ENCODE assay signal across 2 cellular contexts in genomic region chr18:57943723-57944122, GRCh38.
A peak's percentile ranks its signal among the peaks of the same experiment; 100 is the strongest.
TF ChIP-seq lines count a peak whose summit lies in the region.

No MANE protein-coding gene starts in this region.

TF ChIP-seq in endothelial cell of umbilical vein, 7 proteins besides CTCF, POLR2A, EP300 and RAD21:
- TF ChIP-seq FOS (IDR thresholded peaks at IDR 0.05; ENCODE audit: borderline replicate concordance, insufficient read depth, low read length) (peak; percentile 47), MYC (IDR thresholded peaks at IDR 0.05; ENCODE audit: low read depth, low read length) (no peak)

TF ChIP-seq in HepG2, 621 proteins besides CTCF, POLR2A, EP300 and RAD21:
- TF ChIP-seq, protein P1, sequence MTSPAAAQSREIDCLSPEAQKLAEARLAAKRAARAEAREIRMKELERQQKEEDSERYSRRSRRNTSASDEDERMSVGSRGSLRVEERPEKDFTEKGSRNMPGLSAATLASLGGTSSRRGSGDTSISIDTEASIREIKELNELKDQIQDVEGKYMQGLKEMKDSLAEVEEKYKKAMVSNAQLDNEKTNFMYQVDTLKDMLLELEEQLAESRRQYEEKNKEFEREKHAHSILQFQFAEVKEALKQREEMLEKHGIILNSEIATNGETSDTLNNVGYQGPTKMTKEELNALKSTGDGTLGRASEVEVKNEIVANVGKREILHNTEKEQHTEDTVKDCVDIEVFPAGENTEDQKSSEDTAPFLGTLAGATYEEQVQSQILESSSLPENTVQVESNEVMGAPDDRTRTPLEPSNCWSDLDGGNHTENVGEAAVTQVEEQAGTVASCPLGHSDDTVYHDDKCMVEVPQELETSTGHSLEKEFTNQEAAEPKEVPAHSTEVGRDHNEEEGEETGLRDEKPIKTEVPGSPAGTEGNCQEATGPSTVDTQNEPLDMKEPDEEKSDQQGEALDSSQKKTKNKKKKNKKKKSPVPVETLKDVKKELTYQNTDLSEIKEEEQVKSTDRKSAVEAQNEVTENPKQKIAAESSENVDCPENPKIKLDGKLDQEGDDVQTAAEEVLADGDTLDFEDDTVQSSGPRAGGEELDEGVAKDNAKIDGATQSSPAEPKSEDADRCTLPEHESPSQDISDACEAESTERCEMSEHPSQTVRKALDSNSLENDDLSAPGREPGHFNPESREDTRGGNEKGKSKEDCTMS (CRISPR knock-in tag; conservative IDR thresholded peaks at IDR 0.05) = no peak
- TF ChIP-seq TFAP4 (IDR thresholded peaks at IDR 0.05; ENCODE audit: borderline replicate concordance, low read depth) (no peak), KLF11 (CRISPR knock-in tag; IDR thresholded peaks at IDR 0.05) (no peak), EZH2 (conservative IDR thresholded peaks at IDR 0.05; ENCODE audit: low read depth, low read length) (no peak), ZNF207 (IDR thresholded peaks at IDR 0.05; ENCODE audit: borderline replicate concordance) (no peak), LCORL (IDR thresholded peaks at IDR 0.05) (no peak), LCORL (CRISPR knock-in tag; IDR thresholded peaks at IDR 0.05) (no peak), ZNF781 (CRISPR knock-in tag; IDR thresholded peaks at IDR 0.05; ENCODE audit: borderline replicate concordance, not compliant biosample characterization) (no peak)
TF ChIP-seq in HepG2: peak in this region for 0.
